ENCODE assay signal across 13 cellular contexts in the genomic region with DNA sequence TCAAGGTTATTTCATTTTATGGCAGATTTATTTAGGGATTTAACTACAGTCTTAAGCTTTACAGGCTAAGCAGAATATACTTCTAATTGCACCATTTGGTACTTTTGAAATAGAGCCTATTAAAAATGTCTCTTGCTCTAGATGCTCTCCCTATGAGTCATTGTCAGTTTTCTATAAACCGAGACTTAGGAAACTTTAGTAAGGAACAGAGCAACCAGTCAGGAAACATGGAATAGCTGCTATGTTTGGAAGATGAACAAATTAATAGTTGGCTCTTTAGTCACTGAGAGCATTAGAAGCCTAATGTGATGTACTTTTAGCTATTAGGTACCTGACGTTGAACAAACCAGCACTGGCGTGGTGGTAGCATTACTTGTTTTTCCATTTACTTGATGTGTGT. TPM values are rescaled to one million over a fixed set of nuclear protein-coding genes. Genes with fewer than 3 reads are reported as not detected.
DNase-seq lines count a peak whose midpoint lies in the region; ATAC-seq and TF ChIP-seq lines count a peak whose summit lies in the region.
"Had no signal": no experiment of that assay in that cellular context is flagged by ENCODE, and none has a peak within 500 bp of the region (broad histone marks: within the 10 kb centered on the region; RNA-seq: fewer than 3 reads in every experiment).

No MANE protein-coding gene starts in this region.

- H3K4me3 Mint-ChIP-seq in activated naive CD4-positive, alpha-beta T cell treated with anti-CD3 and anti-CD28 coated beads for 36 hours, result no peak overlapping the region

- DNase-seq in GM03348 (ENCODE audit: low spot score) (peak; percentile 79), adipocyte (ENCODE audit: low read depth) (peak; percentile 87), ovary (no peak)
- DNase-seq in activated naive CD4-positive, alpha-beta T cell treated with anti-CD3 and anti-CD28 coated beads for 36 hours, result no peak
- no peak for DNase-seq in activated effector memory CD4-positive, alpha-beta T cell treated with anti-CD3 and anti-CD28 coated beads, Interleukin-2, amount 50 U/mL, for 16 hours
- DNase-seq: activated T-cell treated with anti-CD3 and anti-CD28 coated beads, Interleukin-2, amount 50 U/mL, for 1 hour; naive B cell; Peyer's patch; stimulated activated naive CD4-positive, alpha-beta T cell; WERI-Rb-1 had no signal

- CTCF ChIA-PET in activated naive CD4-positive, alpha-beta T cell treated with anti-CD3 and anti-CD28 coated beads for 36 hours (lab: Charles Lee), result interaction anchor here (1.6 to 2.1 kb wide), 2 partner anchors 10 to 29 kb away, joined by 4 to 16 read pairs; no protein-coding TSS in a partner anchor

- TF ChIP-seq POLR2A in gastroesophageal sphincter (IDR thresholded peaks at IDR 0.05), result no peak
- no peak for TF ChIP-seq POLR2A in ovary (IDR thresholded peaks at IDR 0.05)

- WGBS in gastroesophageal sphincter (ENCODE audit: low coverage in 1 of 2), 2 donors, result 25 to 29% methylated on average over 3 of the region's 3 CpGs
- WGBS in ovary, 3 donors, result 39 to 42% (median 40%) methylated on average over 3 of the region's 3 CpGs

- H3K36me3 Mint-ChIP-seq in activated naive CD4-positive, alpha-beta T cell treated with anti-CD3 and anti-CD28 coated beads for 36 hours (ENCODE audit: low read depth), result peaks cover 8% of the 10 kb centered on the region

- no peak overlapping the region for H3K27ac Mint-ChIP-seq in activated naive CD4-positive, alpha-beta T cell treated with anti-CD3 and anti-CD28 coated beads for 36 hours
- H3K27ac Mint-ChIP-seq: naive B cell had no signal

- ATAC-seq in gastroesophageal sphincter (peak; percentile 94), HG03439 (IDR thresholded peaks at IDR 0.05; ENCODE audit: unreplicated experiment) (no peak)

- H3K9me3 Mint-ChIP-seq in activated naive CD4-positive, alpha-beta T cell treated with anti-CD3 and anti-CD28 coated beads for 36 hours, result no peaks in the 10 kb centered on the region
- H3K9me3 Mint-ChIP-seq: naive B cell had no signal

- H3K4me1 Mint-ChIP-seq in activated naive CD4-positive, alpha-beta T cell treated with anti-CD3 and anti-CD28 coated beads for 36 hours (ENCODE audit: low read depth), result peaks cover 3% of the 10 kb centered on the region

- H3K4me3 ChIP-seq in adipocyte (ENCODE audit: low read length), result peak overlapping the region; percentile 32
- H3K4me3 ChIP-seq in gastroesophageal sphincter, result no peak overlapping the region
- peak overlapping the region in 1 of 2 donors; percentile 3 for H3K4me3 ChIP-seq in stomach smooth muscle (ENCODE audit: low read length in 2 of 2)
- H3K4me3 ChIP-seq in ovary, result no peak overlapping the region
- H3K4me3 ChIP-seq: Peyer's patch had no signal

- H3K27me3 ChIP-seq in adipocyte (replicated peaks; ENCODE audit: control insufficient read depth, insufficient read depth, low read length) (no peaks in the 10 kb centered on the region), gastroesophageal sphincter (no peaks in the 10 kb centered on the region), stomach smooth muscle (ENCODE audit: control insufficient read depth in 1 of 2, insufficient read depth in 2 of 2, low read length in 2 of 2) (no peaks in the 10 kb centered on the region), ovary (no peaks in the 10 kb centered on the region)
- H3K27me3 ChIP-seq: Peyer's patch had no signal

- H3K9me3 ChIP-seq in adipocyte (ENCODE audit: control insufficient read depth, low read length) (no peaks in the 10 kb centered on the region), gastroesophageal sphincter (no peaks in the 10 kb centered on the region), stomach smooth muscle (ENCODE audit: control insufficient read depth in 2 of 2, low read length in 2 of 2) (no peaks in the 10 kb centered on the region), ovary (no peaks in the 10 kb centered on the region)
- H3K9me3 ChIP-seq: Peyer's patch had no signal

- intact Hi-C loops in activated naive CD4-positive, alpha-beta T cell treated with anti-CD3 and anti-CD28 coated beads for 36 hours (cut with micrococcal nuclease), result loop anchor here (5.0 kb wide), 1 partner anchor 76 kb away; no protein-coding TSS in a partner anchor
- intact Hi-C loops in ovary (cut with DNase I), result no loop called here

- no peaks in the 10 kb centered on the region for H3K27me3 Mint-ChIP-seq in activated naive CD4-positive, alpha-beta T cell treated with anti-CD3 and anti-CD28 coated beads for 36 hours (ENCODE audit: low read depth)
- H3K27me3 Mint-ChIP-seq: naive B cell had no signal

- H3K9ac ChIP-seq in adipocyte (ENCODE audit: low read length) (peak overlapping the region; percentile 72), stomach smooth muscle (ENCODE audit: low read length in 2 of 2) (no peak overlapping the region)

- H3K4me1 ChIP-seq in adipocyte (ENCODE audit: control insufficient read depth, insufficient read depth, low read length) (peaks cover 24% of the 10 kb centered on the region), gastroesophageal sphincter (peaks cover 0 to 23% (median 4%) of the 10 kb centered on the region in 3 donors), stomach smooth muscle (ENCODE audit: control insufficient read depth, insufficient read depth, low read length) (peaks cover 15% of the 10 kb centered on the region), ovary (ENCODE audit: insufficient read depth) (no peaks in the 10 kb centered on the region)
- H3K4me1 ChIP-seq: Peyer's patch had no signal

- TF ChIP-seq CTCF in gastroesophageal sphincter (IDR thresholded peaks at IDR 0.05), result no peak
- no peak for TF ChIP-seq CTCF in ovary (IDR thresholded peaks at IDR 0.05)

- H3K36me3 ChIP-seq in adipocyte (ENCODE audit: control insufficient read depth, insufficient read depth, low read length, severe bottlenecking) (no peaks in the 10 kb centered on the region), gastroesophageal sphincter (no peaks in the 10 kb centered on the region), stomach smooth muscle (ENCODE audit: control insufficient read depth in 2 of 2, insufficient read depth in 2 of 2, low read length in 2 of 2) (no peaks in the 10 kb centered on the region), ovary (no peaks in the 10 kb centered on the region)
- H3K36me3 ChIP-seq: Peyer's patch, WERI-Rb-1 had no signal

- H3K27ac ChIP-seq in gastroesophageal sphincter (peak overlapping the region; percentile 61 to 74 (median 65)), stomach smooth muscle (ENCODE audit: low read length) (peak overlapping the region; percentile 12), ovary (no peak overlapping the region)
- H3K27ac ChIP-seq: WERI-Rb-1 had no signal

- TF ChIP-seq EP300 in gastroesophageal sphincter (IDR thresholded peaks at IDR 0.05) (no peak), ovary (IDR thresholded peaks at IDR 0.05) (no peak)

RNA-seq across cellular contexts. Expression of a gene that starts 35.3 kb away (rescaled TPM):
- total RNA-seq in gastroesophageal sphincter (10 to 100 TPM; 17.1 to 26.9 (median 24.0) TPM), ovary (10 to 100 TPM in 6 of 7 donors, 1 to 10 TPM in 1; 8.5 to 18.8 (median 14.4) TPM)
- 10 to 100 TPM; 10.5 to 10.9 TPM for total RNA-seq in activated naive CD4-positive, alpha-beta T cell treated with anti-CD3 and anti-CD28 coated beads for 36 hours
- polyA plus RNA-seq in ovary, result 10 to 100 TPM in 1 of 2 donors, 1 to 10 TPM in 1; 8.1 to 13.8 TPM

Comparison
In these comparisons a context has a peak if more than half of its experiments do, and no peak if none do; other contexts are left out.
1. DNase-seq: peak in GM03348 (single experiment) and adipocyte (single experiment); none in activated naive CD4-positive, alpha-beta T cell treated with anti-CD3 and anti-CD28 coated beads for 36 hours (single experiment), ovary (0 of 5) and activated effector memory CD4-positive, alpha-beta T cell treated with anti-CD3 and anti-CD28 coated beads, Interleukin-2, amount 50 U/mL, for 16 hours (single experiment).
2. H3K27ac ChIP-seq: peak in gastroesophageal sphincter (4 of 4) and stomach smooth muscle (single experiment); none in ovary (0 of 2).